Comparison of ENCODE assay signal across 8 cellular contexts in genomic region chr6:72621243-72622093, GRCh38. TPM values are rescaled to one million over a fixed set of nuclear protein-coding genes. Genes with fewer than 3 reads are reported as not detected.
DNase-seq lines count a peak whose midpoint lies in the region; FAIRE-seq and TF ChIP-seq lines count a peak whose summit lies in the region.

Gene KCNQ5, plus strand, starts transcription at chr6:72622064.

- H3K4me3 ChIP-seq in Peyer's patch, result peak within 1 kb of the TSS; percentile 46 to 64 (median 53)

- peak; percentile 34 for DNase-seq in D721Med (ENCODE audit: insufficient read length, low spot score)
- peak; percentile 30 for DNase-seq in H54 (ENCODE audit: insufficient read length, low spot score)
- DNase-seq in Peyer's patch, result peak in 2 of 3 donors; percentile 38 to 51
- DNase-seq in MCF 10A (ENCODE audit: unreplicated experiment), result peak; percentile 20
- DNase-seq in kidney tubule cell (ENCODE audit: low spot score), result peak; percentile 25
- DNase-seq in stimulated activated CD4-positive, alpha-beta T cell treated with anti-CD3 and anti-CD28 coated beads, Interleukin-4, amount 100 ng/mL, for 48 hours (ENCODE audit: low read depth in 2 of 2), result peak; percentile 9 to 26
- DNase-seq in DMS79 treated with DMSO at 0.1 percent for 48 hours (lab: John Stamatoyannopoulos, UW), result no peak
- no peak for DNase-seq in NCI-H1105 treated with DMSO at 0.1 percent for 48 hours (lab: John Stamatoyannopoulos, UW)

- no peaks in the 10 kb centered on the region for H3K36me3 ChIP-seq in Peyer's patch

- CTCF ChIA-PET in MCF 10A (lab: Yijun Ruan, JAX), result interaction anchor here (0.6 to 13.3 kb wide), 12 partner anchors 9 to 559 kb away, joined by 3 to 340 read pairs (median 4); no protein-coding TSS in a partner anchor

- no peaks in the 10 kb centered on the region for H3K27me3 Mint-ChIP-seq in MCF 10A (ENCODE audit: insufficient read depth, unreplicated experiment)

- H3K9me3 Mint-ChIP-seq in MCF 10A (ENCODE audit: unreplicated experiment), result no peaks in the 10 kb centered on the region

- H3K27ac Mint-ChIP-seq in MCF 10A (ENCODE audit: low read depth, unreplicated experiment), result peak within 1 kb of the TSS; percentile 86

- H3K27ac ChIP-seq in Peyer's patch, result peak within 1 kb of the TSS in 2 of 4 donors; percentile 40 to 82

- H3K4me3 Mint-ChIP-seq in MCF 10A (ENCODE audit: unreplicated experiment), result peak within 1 kb of the TSS; percentile 93

- TF ChIP-seq CTCF in D721Med (IDR thresholded peaks at IDR 0.05; ENCODE audit: insufficient read depth, missing control alignments) (no peak), Peyer's patch (IDR thresholded peaks at IDR 0.05) (no peak), MCF 10A (IDR thresholded peaks at IDR 0.05; ENCODE audit: unreplicated experiment) (no peak)

- H3K4me1 ChIP-seq in Peyer's patch, result peaks cover 0 to 34% (median 5%) of the 10 kb centered on the region in 4 donors

- intact Hi-C loops in MCF 10A (cut with micrococcal nuclease), result loop anchor here (2.0 to 10.0 kb wide), 4 partner anchors 29 to 703 kb away; no protein-coding TSS in a partner anchor

- no peak for TF ChIP-seq POLR2A in H54 (IDR thresholded peaks at IDR 0.05; ENCODE audit: low read depth, low read length)
- no peak for TF ChIP-seq POLR2A in Peyer's patch (IDR thresholded peaks at IDR 0.05)

- peaks cover 0 to 9% of the 10 kb centered on the region in 2 donors for H3K27me3 ChIP-seq in Peyer's patch

- POLR2A ChIA-PET in MCF 10A (lab: Yijun Ruan, JAX), result interaction anchor here (1.0 to 1.3 kb wide), 2 partner anchors 137 to 168 kb away, joined by 4 to 7 read pairs; no protein-coding TSS in a partner anchor

- FAIRE-seq in D721Med (lab: Jason Lieb, UNC) (no peak), H54 (lab: Jason Lieb, UNC) (no peak)

- no peaks in the 10 kb centered on the region for H3K9me3 ChIP-seq in Peyer's patch

- no TSS peak for BruUV-seq in MCF 10A (replicated peaks; lab: Mats Ljungman, UMichigan)

- peaks cover 13% of the 10 kb centered on the region for H3K4me1 Mint-ChIP-seq in MCF 10A (ENCODE audit: insufficient read depth, unreplicated experiment)

- no peaks in the 10 kb centered on the region for H3K36me3 Mint-ChIP-seq in MCF 10A (ENCODE audit: insufficient read depth, unreplicated experiment)

RNA-seq across cellular contexts. Expression of gene KCNQ5, which starts in this region (rescaled TPM):
- total RNA-seq in Peyer's patch (1 to 10 TPM in 1 of 4 donors, under 1 TPM in 2, not detected in 1; 0.27 to 5.0 (median 0.38) TPM), MCF 10A (2022) (5.8 and 10.3 TPM in 2 replicates)

Comparison
In these comparisons a context has a peak if more than half of its experiments do, and no peak if none do; other contexts are left out.
1. DNase-seq: peak in D721Med (single experiment), H54 (single experiment), Peyer's patch (2 of 3), MCF 10A (single experiment), kidney tubule cell (single experiment) and stimulated activated CD4-positive, alpha-beta T cell treated with anti-CD3 and anti-CD28 coated beads, Interleukin-4, amount 100 ng/mL, for 48 hours (2 of 2); none in DMS79 treated with DMSO at 0.1 percent for 48 hours (single experiment) and NCI-H1105 treated with DMSO at 0.1 percent for 48 hours (single experiment).